Comparison of ENCODE assay signal across 34 cellular contexts in the genomic region with DNA sequence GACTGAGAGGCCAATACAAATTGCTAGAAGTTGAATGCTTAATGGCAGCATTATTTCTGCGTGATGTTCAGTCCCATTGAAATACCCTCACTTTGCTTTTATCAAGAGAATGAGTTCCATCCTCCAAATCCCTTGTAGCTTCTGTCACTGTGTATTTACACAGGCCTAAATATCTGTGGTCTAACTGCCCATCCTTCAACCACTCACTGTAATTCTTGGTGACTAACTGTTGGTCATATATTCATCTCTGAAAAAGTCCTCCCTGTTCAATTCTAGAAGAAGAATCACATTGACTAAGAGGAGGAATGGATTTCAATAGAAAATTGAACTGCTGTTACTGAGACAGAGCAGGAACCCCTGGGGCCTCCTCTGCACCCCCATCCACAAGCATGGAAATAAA.
"Had no signal": no experiment of that assay in that cellular context is flagged by ENCODE, and none has a peak within 500 bp of the region (broad histone marks: within the 10 kb centered on the region; RNA-seq: fewer than 3 reads in every experiment).

No MANE protein-coding gene starts in this region.

- ATAC-seq: activated CD4-positive, CD25-positive, alpha-beta regulatory T cell treated with anti-CD3 and anti-CD28 coated beads, Interleukin-2, amount 50 U/mL, for 24 hours; esophagus mucosa; naive thymus-derived CD8-positive, alpha-beta T cell; pancreas; stimulated activated naive B cell treated with anti-CD40 and anti-IgM and Interleukin-4, amounts not matched to agents 10 μg/mL and 1 μg/mL and 100 μg/mL, for 72 hours had no signal

- H3K4me1 ChIP-seq: adrenal gland, ascending aorta, left ventricle myocardium inferior, pancreas, sigmoid colon, stomach, tibial nerve, uterus had no signal

- H3K27ac Mint-ChIP-seq: activated CD4-positive, alpha-beta memory T cell treated with anti-CD3 and anti-CD28 coated beads for 36 hours; activated CD4-positive, alpha-beta T cell treated with anti-CD3 and anti-CD28 coated beads, Interleukin-2, amount 10 ng/mL, durations not matched to agents 24 days and 14 days; activated naive CD4-positive, alpha-beta T cell treated with anti-CD3 and anti-CD28 coated beads for 36 hours; activated naive CD8-positive, alpha-beta T cell treated with anti-CD3 and anti-CD28 coated beads for 36 hours; activated T-helper 1 cell treated with anti-CD3 and anti-CD28 coated beads, Interleukin-12 subunit alpha, Interleukin-12 subunit beta, Interleukin-2, Interleukin-4 antibody, amounts not matched to agents 30 ng/mL and 10 ng/mL and 1 ng/mL, durations not matched to agents 14 hours and 24 hours and 36 hours; brain; naive thymus-derived CD8-positive, alpha-beta T cell; stimulated activated naive B cell treated with anti-CD40 and anti-IgM and Interleukin-4, amounts not matched to agents 10 μg/mL and 1 μg/mL and 100 μg/mL, for 72 hours; T-helper 1 cell treated with Interleukin-12 subunit alpha and Interleukin-12 subunit beta and Interleukin-4 antibody, amounts not matched to agents 30 μg/mL and 1 μg/mL, for 36 hours had no signal

- DNase-seq: activated CD4-positive, alpha-beta memory T cell treated with anti-CD3 and anti-CD28 coated beads for 36 hours; activated CD4-positive, alpha-beta T cell treated with anti-CD3 and anti-CD28 coated beads, Interleukin-2, amount 10 ng/mL, durations not matched to agents 24 days and 14 days; activated CD8-positive, alpha-beta memory T cell treated with anti-CD3 and anti-CD28 coated beads, Interleukin-2, amount 50 U/mL, for 4 hours; activated effector memory CD4-positive, alpha-beta T cell treated with anti-CD3 and anti-CD28 coated beads, Interleukin-2, amount 50 U/mL, for 16 hours; activated naive CD4-positive, alpha-beta T cell treated with anti-CD3 and anti-CD28 coated beads for 36 hours; activated naive CD8-positive, alpha-beta T cell treated with anti-CD3 and anti-CD28 coated beads for 36 hours; activated T-cell treated with anti-CD3 and anti-CD28 coated beads, Interleukin-2, amount 50 U/mL, for 1 hour; adrenal gland; foreskin melanocyte; kidney glomerular epithelial cell; left ventricle myocardium inferior; naive thymus-derived CD8-positive, alpha-beta T cell; nucleus accumbens; pancreas; sigmoid colon; stimulated activated CD4-positive, alpha-beta T cell treated with anti-CD3 and anti-CD28 coated beads, Interleukin-15, amount 100 ng/mL, for 24 hours; stimulated activated CD4-positive, alpha-beta T cell treated with anti-CD3 and anti-CD28 coated beads, Interleukin-2, amount 100 ng/mL, for 24 hours; stimulated activated naive B cell treated with anti-CD40 and anti-IgM and Interleukin-4, amounts not matched to agents 10 μg/mL and 1 μg/mL and 100 μg/mL, for 72 hours; stomach; T-helper 9 cell; uterus; WERI-Rb-1 had no signal

- H3K9me3 Mint-ChIP-seq: activated CD4-positive, alpha-beta T cell treated with anti-CD3 and anti-CD28 coated beads, Interleukin-2, amount 10 ng/mL, durations not matched to agents 24 days and 14 days; activated naive CD4-positive, alpha-beta T cell treated with anti-CD3 and anti-CD28 coated beads for 36 hours; activated naive CD8-positive, alpha-beta T cell treated with anti-CD3 and anti-CD28 coated beads for 36 hours; activated T-helper 1 cell treated with anti-CD3 and anti-CD28 coated beads, Interleukin-12 subunit alpha, Interleukin-12 subunit beta, Interleukin-2, Interleukin-4 antibody, amounts not matched to agents 30 ng/mL and 10 ng/mL and 1 ng/mL, durations not matched to agents 14 hours and 24 hours and 36 hours; brain; naive thymus-derived CD8-positive, alpha-beta T cell; neural crest cell; stimulated activated naive B cell treated with anti-CD40 and anti-IgM and Interleukin-4, amounts not matched to agents 10 μg/mL and 1 μg/mL and 100 μg/mL, for 72 hours; T-helper 1 cell treated with Interleukin-12 subunit alpha and Interleukin-12 subunit beta and Interleukin-4 antibody, amounts not matched to agents 30 μg/mL and 1 μg/mL, for 36 hours had no signal

- H3K4me3 ChIP-seq: adrenal gland, ascending aorta, cardiac muscle cell, left ventricle myocardium inferior, lung, pancreas, prostate gland, sigmoid colon, stomach, tibial nerve, uterus had no signal

- H3K4me3 Mint-ChIP-seq: activated CD4-positive, alpha-beta memory T cell treated with anti-CD3 and anti-CD28 coated beads for 36 hours; activated CD4-positive, alpha-beta T cell treated with anti-CD3 and anti-CD28 coated beads, Interleukin-2, amount 10 ng/mL, durations not matched to agents 24 days and 14 days; activated naive CD4-positive, alpha-beta T cell treated with anti-CD3 and anti-CD28 coated beads for 36 hours; activated naive CD8-positive, alpha-beta T cell treated with anti-CD3 and anti-CD28 coated beads for 36 hours; activated T-helper 1 cell treated with anti-CD3 and anti-CD28 coated beads, Interleukin-12 subunit alpha, Interleukin-12 subunit beta, Interleukin-2, Interleukin-4 antibody, amounts not matched to agents 30 ng/mL and 10 ng/mL and 1 ng/mL, durations not matched to agents 14 hours and 24 hours and 36 hours; brain; naive thymus-derived CD8-positive, alpha-beta T cell; neural crest cell; stimulated activated naive B cell treated with anti-CD40 and anti-IgM and Interleukin-4, amounts not matched to agents 10 μg/mL and 1 μg/mL and 100 μg/mL, for 72 hours; T-helper 1 cell treated with Interleukin-12 subunit alpha and Interleukin-12 subunit beta and Interleukin-4 antibody, amounts not matched to agents 30 μg/mL and 1 μg/mL, for 36 hours had no signal

- H3K27ac ChIP-seq: adrenal gland, ascending aorta, cardiac muscle cell, left ventricle myocardium inferior, pancreas, prostate gland, sigmoid colon, stomach, tibial nerve, uterus, WERI-Rb-1 had no signal

- H3K9me3 ChIP-seq: adrenal gland, ascending aorta, left ventricle myocardium inferior, pancreas, prostate gland, sigmoid colon, stomach, tibial nerve, uterus had no signal

- H3K27me3 Mint-ChIP-seq: activated CD4-positive, alpha-beta memory T cell treated with anti-CD3 and anti-CD28 coated beads for 36 hours; activated CD4-positive, alpha-beta T cell treated with anti-CD3 and anti-CD28 coated beads, Interleukin-2, amount 10 ng/mL, durations not matched to agents 24 days and 14 days; brain had no signal

- H3K36me3 Mint-ChIP-seq: activated CD4-positive, alpha-beta memory T cell treated with anti-CD3 and anti-CD28 coated beads for 36 hours; activated naive CD8-positive, alpha-beta T cell treated with anti-CD3 and anti-CD28 coated beads for 36 hours; brain; naive thymus-derived CD8-positive, alpha-beta T cell; stimulated activated naive B cell treated with anti-CD40 and anti-IgM and Interleukin-4, amounts not matched to agents 10 μg/mL and 1 μg/mL and 100 μg/mL, for 72 hours had no signal

- H3K36me3 ChIP-seq: adrenal gland, ascending aorta, cardiac muscle cell, left ventricle myocardium inferior, pancreas, prostate gland, sigmoid colon, stomach, tibial nerve, uterus, WERI-Rb-1 had no signal

- FAIRE-seq: pancreas, TTC549 had no signal

- H3K27me3 ChIP-seq: adrenal gland, ascending aorta, cardiac muscle cell, pancreas, sigmoid colon, tibial nerve, uterus had no signal

- H3K4me1 Mint-ChIP-seq: activated CD4-positive, alpha-beta T cell treated with anti-CD3 and anti-CD28 coated beads, Interleukin-2, amount 10 ng/mL, durations not matched to agents 24 days and 14 days; activated naive CD8-positive, alpha-beta T cell treated with anti-CD3 and anti-CD28 coated beads for 36 hours; naive thymus-derived CD8-positive, alpha-beta T cell had no signal
